Comparison of ENCODE assay signal across 27 cellular contexts in the genomic region with DNA sequence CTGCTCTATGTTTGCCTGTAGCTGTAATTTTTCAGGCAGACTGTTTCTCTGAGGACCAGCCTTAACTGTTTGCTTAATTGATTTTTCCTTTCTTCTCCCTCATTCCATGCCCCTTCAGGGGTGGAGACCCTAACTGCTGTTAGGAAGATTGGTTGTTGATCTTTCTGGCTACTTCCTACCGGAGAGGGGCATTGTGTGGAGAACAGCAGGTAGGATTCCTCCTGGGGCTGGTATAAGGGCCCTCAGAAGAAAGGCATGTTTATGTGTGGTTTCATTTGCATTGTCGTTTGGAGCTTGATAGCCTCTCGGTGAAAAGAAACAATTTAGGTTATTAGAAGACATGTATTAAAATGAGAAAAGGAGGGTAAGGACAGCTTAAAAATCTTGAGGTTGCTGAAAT. TPM values are rescaled to one million over a fixed set of nuclear protein-coding genes. Genes with fewer than 3 reads are reported as not detected.
DNase-seq lines count a peak whose midpoint lies in the region; ATAC-seq lines count a peak whose summit lies in the region.
"Had no signal": no experiment of that assay in that cellular context is flagged by ENCODE, and none has a peak within 500 bp of the region (broad histone marks: within the 10 kb centered on the region; RNA-seq: fewer than 3 reads in every experiment).

No MANE protein-coding gene starts in this region.

- peaks cover 0 to 23% (median 10%) of the 10 kb centered on the region in 4 donors for H3K4me1 Mint-ChIP-seq in naive thymus-derived CD8-positive, alpha-beta T cell
- H3K4me1 Mint-ChIP-seq: activated CD4-positive, alpha-beta T cell treated with anti-CD3 and anti-CD28 coated beads, Interleukin-2, amount 10 ng/mL, durations not matched to agents 24 days and 14 days; activated CD8-positive, alpha-beta memory T cell treated with anti-CD3 and anti-CD28 coated beads, Interleukin-2, amount 10 ng/mL, durations not matched to agents 7 days and 5 days; activated naive CD8-positive, alpha-beta T cell treated with anti-CD3 and anti-CD28 coated beads, Interleukin-2, amount 10 ng/mL, durations not matched to agents 7 days and 5 days; natural killer cell had no signal

- DNase-seq in NCI-H748 treated with DMSO at 0.1 percent for 48 hours (lab: John Stamatoyannopoulos, UW) (peak; percentile 90), NCI-H748 (lab: John Stamatoyannopoulos, UW; ENCODE audit: unreplicated experiment) (no peak), NCI-H128 (lab: John Stamatoyannopoulos, UW; ENCODE audit: unreplicated experiment) (peak; percentile 55), NCI-H345 (lab: John Stamatoyannopoulos, UW) (peak; percentile 80), kidney glomerular epithelial cell (lab: John Stamatoyannopoulos, UW) (no peak)
- DNase-seq in naive thymus-derived CD8-positive, alpha-beta T cell: no peak
- DNase-seq in stimulated activated CD4-positive, alpha-beta T cell treated with anti-CD3 and anti-CD28 coated beads, Interleukin-4, amount 100 ng/mL, for 24 hours: no peak
- DNase-seq: activated CD4-positive, alpha-beta T cell treated with anti-CD3 and anti-CD28 coated beads, Interleukin-2, amount 10 ng/mL, durations not matched to agents 24 days and 14 days; activated CD8-positive, alpha-beta memory T cell treated with anti-CD3 and anti-CD28 coated beads, Interleukin-2, amount 10 ng/mL, durations not matched to agents 7 days and 5 days; activated naive CD8-positive, alpha-beta T cell treated with anti-CD3 and anti-CD28 coated beads, Interleukin-2, amount 10 ng/mL, durations not matched to agents 7 days and 5 days; Caco-2; cerebellar nuclear complex; heart left ventricle; KBM-7; natural killer cell; NCI-H226; sigmoid colon; stimulated activated CD4-positive, alpha-beta T cell treated with anti-CD3 and anti-CD28 coated beads, Interleukin-15, amount 100 ng/mL, for 24 hours; uterus had no signal

- peaks cover 0 to 4% (median 0%) of the 10 kb centered on the region in 5 donors for H3K27me3 Mint-ChIP-seq in naive thymus-derived CD8-positive, alpha-beta T cell
- H3K27me3 Mint-ChIP-seq: activated CD4-positive, alpha-beta T cell treated with anti-CD3 and anti-CD28 coated beads, Interleukin-2, amount 10 ng/mL, durations not matched to agents 24 days and 14 days; activated CD8-positive, alpha-beta memory T cell treated with anti-CD3 and anti-CD28 coated beads, Interleukin-2, amount 10 ng/mL, durations not matched to agents 7 days and 5 days; activated naive CD8-positive, alpha-beta T cell treated with anti-CD3 and anti-CD28 coated beads, Interleukin-2, amount 10 ng/mL, durations not matched to agents 7 days and 5 days had no signal

- POLR2A ChIA-PET in naive thymus-derived CD8-positive, alpha-beta T cell (lab: Charles Lee): interaction anchor here (1.0 kb wide), 1 partner anchor 62 kb away, joined by 3 read pairs; the partner anchor contains the start of gene MKRN3

- peak in 1 of 2 donors; percentile 13 for ATAC-seq in naive thymus-derived CD8-positive, alpha-beta T cell
- no peak for ATAC-seq in GM21786 (IDR thresholded peaks at IDR 0.05; ENCODE audit: unreplicated experiment)
- ATAC-seq: activated CD8-positive, alpha-beta memory T cell treated with anti-CD3 and anti-CD28 coated beads, Interleukin-2, amount 10 ng/mL, durations not matched to agents 7 days and 5 days; heart left ventricle; left lobe of liver; natural killer cell had no signal

- H3K27ac Mint-ChIP-seq in naive thymus-derived CD8-positive, alpha-beta T cell: peak overlapping the region in 6 of 10 donors; percentile 19 to 81 (median 70)
- H3K27ac Mint-ChIP-seq: activated CD4-positive, alpha-beta T cell treated with anti-CD3 and anti-CD28 coated beads, Interleukin-2, amount 10 ng/mL, durations not matched to agents 24 days and 14 days; activated CD8-positive, alpha-beta memory T cell treated with anti-CD3 and anti-CD28 coated beads, Interleukin-2, amount 10 ng/mL, durations not matched to agents 7 days and 5 days; activated naive CD8-positive, alpha-beta T cell treated with anti-CD3 and anti-CD28 coated beads, Interleukin-2, amount 10 ng/mL, durations not matched to agents 7 days and 5 days; activated T-helper 1 cell treated with anti-CD3 and anti-CD28 coated beads, Interleukin-12 subunit alpha, Interleukin-12 subunit beta, Interleukin-2, Interleukin-4 antibody, amounts not matched to agents 30 ng/mL and 10 ng/mL and 1 ng/mL, durations not matched to agents 14 hours and 24 hours and 36 hours; mesothelial cell of epicardium; natural killer cell had no signal

- no peaks in the 10 kb centered on the region for H3K36me3 Mint-ChIP-seq in naive thymus-derived CD8-positive, alpha-beta T cell
- H3K36me3 Mint-ChIP-seq: activated CD8-positive, alpha-beta memory T cell treated with anti-CD3 and anti-CD28 coated beads, Interleukin-2, amount 10 ng/mL, durations not matched to agents 7 days and 5 days; activated naive CD8-positive, alpha-beta T cell treated with anti-CD3 and anti-CD28 coated beads, Interleukin-2, amount 10 ng/mL, durations not matched to agents 7 days and 5 days; mesothelial cell of epicardium; natural killer cell had no signal

- H3K4me3 Mint-ChIP-seq in naive thymus-derived CD8-positive, alpha-beta T cell: peak overlapping the region in 7 of 10 donors; percentile 32 to 68 (median 54)
- H3K4me3 Mint-ChIP-seq: activated CD4-positive, alpha-beta T cell treated with anti-CD3 and anti-CD28 coated beads, Interleukin-2, amount 10 ng/mL, durations not matched to agents 24 days and 14 days; activated CD8-positive, alpha-beta memory T cell treated with anti-CD3 and anti-CD28 coated beads, Interleukin-2, amount 10 ng/mL, durations not matched to agents 7 days and 5 days; activated naive CD8-positive, alpha-beta T cell treated with anti-CD3 and anti-CD28 coated beads, Interleukin-2, amount 10 ng/mL, durations not matched to agents 7 days and 5 days; activated T-helper 1 cell treated with anti-CD3 and anti-CD28 coated beads, Interleukin-12 subunit alpha, Interleukin-12 subunit beta, Interleukin-2, Interleukin-4 antibody, amounts not matched to agents 30 ng/mL and 10 ng/mL and 1 ng/mL, durations not matched to agents 14 hours and 24 hours and 36 hours; mesothelial cell of epicardium; natural killer cell had no signal

- H3K9me3 Mint-ChIP-seq in naive thymus-derived CD8-positive, alpha-beta T cell: peaks cover 0 to 6% (median 2%) of the 10 kb centered on the region in 9 donors
- H3K9me3 Mint-ChIP-seq: activated CD4-positive, alpha-beta T cell treated with anti-CD3 and anti-CD28 coated beads, Interleukin-2, amount 10 ng/mL, durations not matched to agents 24 days and 14 days; activated T-helper 1 cell treated with anti-CD3 and anti-CD28 coated beads, Interleukin-12 subunit alpha, Interleukin-12 subunit beta, Interleukin-2, Interleukin-4 antibody, amounts not matched to agents 30 ng/mL and 10 ng/mL and 1 ng/mL, durations not matched to agents 14 hours and 24 hours and 36 hours had no signal

RNA-seq across cellular contexts. Expression of gene GOLGA6L2, which starts 57.0 kb away (rescaled TPM):
- not detected for total RNA-seq in naive thymus-derived CD8-positive, alpha-beta T cell
- not detected for polyA plus RNA-seq in naive thymus-derived CD8-positive, alpha-beta T cell
- total RNA-seq: activated CD4-positive, alpha-beta T cell treated with anti-CD3 and anti-CD28 coated beads, Interleukin-2, amount 10 ng/mL, durations not matched to agents 24 days and 14 days; activated CD8-positive, alpha-beta memory T cell treated with anti-CD3 and anti-CD28 coated beads, Interleukin-2, amount 10 ng/mL, durations not matched to agents 7 days and 5 days; activated naive CD8-positive, alpha-beta T cell treated with anti-CD3 and anti-CD28 coated beads, Interleukin-2, amount 10 ng/mL, durations not matched to agents 7 days and 5 days; activated T-helper 1 cell treated with anti-CD3 and anti-CD28 coated beads, Interleukin-12 subunit alpha, Interleukin-12 subunit beta, Interleukin-2, Interleukin-4 antibody, amounts not matched to agents 30 ng/mL and 10 ng/mL and 1 ng/mL, durations not matched to agents 14 hours and 24 hours and 36 hours; Caco-2; heart left ventricle; left lobe of liver; mesothelial cell of epicardium; natural killer cell; RPMI7951; suprapubic skin; T-helper 2 cell treated with Interferon-gamma antibody and Interleukin-4, amounts not matched to agents 100 ng/mL and 5 ng/mL, for 36 hours; uterus had no signal
- polyA plus RNA-seq: BJ, heart left ventricle, sigmoid colon had no signal

Comparison
In these comparisons a context has a peak if more than half of its experiments do, and no peak if none do; other contexts are left out.
1. DNase-seq: peak in NCI-H748 treated with DMSO at 0.1 percent for 48 hours (single experiment), NCI-H128 (single experiment) and NCI-H345 (single experiment); none in NCI-H748 (single experiment), naive thymus-derived CD8-positive, alpha-beta T cell (0 of 10), stimulated activated CD4-positive, alpha-beta T cell treated with anti-CD3 and anti-CD28 coated beads, Interleukin-4, amount 100 ng/mL, for 24 hours (single experiment) and kidney glomerular epithelial cell (single experiment).